In genomic region chr15:63379492-63380150, GRCh38 we compare ENCODE assay signal across 18 cellular contexts. TPM values are rescaled to one million over a fixed set of nuclear protein-coding genes. Genes with fewer than 3 reads are reported as not detected.
DNase-seq lines count a peak whose midpoint lies in the region; ATAC-seq, FAIRE-seq and TF ChIP-seq lines count a peak whose summit lies in the region.
"Had no signal": no experiment of that assay in that cellular context is flagged by ENCODE, and none has a peak within 500 bp of the region (broad histone marks: within the 10 kb centered on the region; RNA-seq: fewer than 3 reads in every experiment).

No MANE protein-coding gene starts in this region.

- peaks cover 73% of the 10 kb centered on the region for H3K27me3 Mint-ChIP-seq in type B pancreatic cell
- H3K27me3 Mint-ChIP-seq in activated T-helper 17 cell treated with anti-CD3 and anti-CD28 coated beads, Interleukin-2, amount 50 U/mL, for 72 hours: peaks cover 54% of the 10 kb centered on the region

- DNase-seq in RCC 7860 (ENCODE audit: low spot score) (peak; percentile 46), epithelial cell of prostate (ENCODE audit: low read depth, low spot score) (no peak), mucosa of descending colon (no peak), type B pancreatic cell (ENCODE audit: extremely low spot score, unreplicated experiment) (no peak), activated gamma-delta T cell treated with Interleukin-2 at 50 U/mL for 16 hours (no peak)
- no peak for DNase-seq in activated effector memory CD4-positive, alpha-beta T cell treated with anti-CD3 and anti-CD28 coated beads, Interleukin-2, amount 50 U/mL, for 16 hours
- DNase-seq: activated CD4-positive, alpha-beta T cell treated with anti-CD3 and anti-CD28 coated beads for 48 hours; activated T-cell treated with anti-CD3 and anti-CD28 coated beads, Interleukin-2, amount 50 U/mL, for 24 hours; CD4-positive, alpha-beta memory T cell; cortex of kidney; NCI-H187; NCI-H526; ovary; stimulated activated CD4-positive, alpha-beta T cell treated with anti-CD3 and anti-CD28 coated beads, Interleukin-1b, Interleukin-23, amount 100 ng/mL, for 48 hours; T-helper 2 cell; tibial artery had no signal

- no peak overlapping the region for H3K27ac Mint-ChIP-seq in type B pancreatic cell
- no peak overlapping the region for H3K27ac Mint-ChIP-seq in activated T-helper 17 cell treated with anti-CD3 and anti-CD28 coated beads, Interleukin-2, amount 50 U/mL, for 72 hours
- H3K27ac Mint-ChIP-seq: activated T-cell treated with anti-CD3 and anti-CD28 coated beads, Interleukin-2, amount 50 U/mL, for 24 hours; CD4-positive, alpha-beta memory T cell had no signal

- no peak overlapping the region for H3K4me3 ChIP-seq in mucosa of descending colon
- H3K4me3 ChIP-seq: ovary, tibial artery had no signal

- no peaks in the 10 kb centered on the region for H3K36me3 ChIP-seq in mucosa of descending colon (ENCODE audit: low read depth)
- H3K36me3 ChIP-seq: ovary, tibial artery had no signal

- peaks cover 37% of the 10 kb centered on the region for H3K4me1 Mint-ChIP-seq in type B pancreatic cell (ENCODE audit: unreplicated experiment)
- peaks cover 17% of the 10 kb centered on the region for H3K4me1 Mint-ChIP-seq in activated T-helper 17 cell treated with anti-CD3 and anti-CD28 coated beads, Interleukin-2, amount 50 U/mL, for 72 hours

- TF ChIP-seq CTCF in mucosa of descending colon (IDR thresholded peaks at IDR 0.05): no peak
- no peak for TF ChIP-seq CTCF in type B pancreatic cell (conservative IDR thresholded peaks at IDR 0.05)

- peak overlapping the region; percentile 49 for H3K4me3 Mint-ChIP-seq in type B pancreatic cell
- H3K4me3 Mint-ChIP-seq in activated T-helper 17 cell treated with anti-CD3 and anti-CD28 coated beads, Interleukin-2, amount 50 U/mL, for 72 hours: no peak overlapping the region
- H3K4me3 Mint-ChIP-seq: activated T-cell treated with anti-CD3 and anti-CD28 coated beads, Interleukin-2, amount 50 U/mL, for 24 hours had no signal

- FAIRE-seq in RCC 7860 (lab: Jason Lieb, UNC): peak; percentile 76
- FAIRE-seq: G401.6 had no signal

- intact Hi-C loops in mucosa of descending colon (cut with DNase I, micrococcal nuclease): no loop called here

- no peaks in the 10 kb centered on the region for H3K9me3 Mint-ChIP-seq in type B pancreatic cell
- no peaks in the 10 kb centered on the region for H3K9me3 Mint-ChIP-seq in activated T-helper 17 cell treated with anti-CD3 and anti-CD28 coated beads, Interleukin-2, amount 50 U/mL, for 72 hours
- H3K9me3 Mint-ChIP-seq: activated T-cell treated with anti-CD3 and anti-CD28 coated beads, Interleukin-2, amount 50 U/mL, for 24 hours; CD4-positive, alpha-beta memory T cell had no signal

- H3K27ac ChIP-seq in epithelial cell of prostate: peak overlapping the region; percentile 48
- H3K27ac ChIP-seq: ovary, tibial artery had no signal

- no peaks in the 10 kb centered on the region for H3K9me3 ChIP-seq in mucosa of descending colon
- H3K9me3 ChIP-seq: ovary, tibial artery had no signal

- ATAC-seq in mucosa of descending colon: peak; percentile 36
- no peak for ATAC-seq in activated T-helper 17 cell treated with anti-CD3 and anti-CD28 coated beads, Interleukin-2, amount 50 U/mL, for 72 hours (replicated peaks)

- H3K36me3 Mint-ChIP-seq in type B pancreatic cell: no peaks in the 10 kb centered on the region
- no peaks in the 10 kb centered on the region for H3K36me3 Mint-ChIP-seq in activated T-helper 17 cell treated with anti-CD3 and anti-CD28 coated beads, Interleukin-2, amount 50 U/mL, for 72 hours (ENCODE audit: low read depth)
- H3K36me3 Mint-ChIP-seq: CD4-positive, alpha-beta memory T cell had no signal

- peaks cover 3% of the 10 kb centered on the region for H3K4me1 ChIP-seq in mucosa of descending colon (ENCODE audit: low read depth)

RNA-seq across cellular contexts. Expression of gene CA12, which starts 2.0 kb away (rescaled TPM):
- total RNA-seq in mucosa of descending colon (100 to 1,000 TPM; 141 to 645 (median 213) TPM), type B pancreatic cell (ENCODE audit: low replicate concordance) (4.7 and 5.5 TPM in 2 replicates)
- total RNA-seq in activated T-helper 17 cell treated with anti-CD3 and anti-CD28 coated beads, Interleukin-2, amount 50 U/mL, for 72 hours: 1 to 10 TPM in 1 of 2 donors, under 1 TPM in 1; 0.15 to 1.0 TPM
- total RNA-seq: CD4-positive, alpha-beta memory T cell had no signal

Comparison
In these comparisons a context has a peak if more than half of its experiments do, and no peak if none do; other contexts are left out.
1. RNA of gene CA12, which starts 2.0 kb away (total RNA-seq): 141 to 645 TPM in mucosa of descending colon; 4.7 to 5.5 TPM in type B pancreatic cell and 0.15 to 1.0 TPM in activated T-helper 17 cell treated with anti-CD3 and anti-CD28 coated beads, Interleukin-2, amount 50 U/mL, for 72 hours; every median in the first group is over 10 times any median in the second.